Comparison of ENCODE assay signal across 10 cellular contexts in genomic region chr12:75437564-75437963, GRCh38. TPM values are rescaled to one million over a fixed set of nuclear protein-coding genes. Genes with fewer than 3 reads are reported as not detected.
A peak's percentile ranks its signal among the peaks of the same experiment; 100 is the strongest.
DNase-seq lines count a peak whose midpoint lies in the region; ATAC-seq and TF ChIP-seq lines count a peak whose summit lies in the region.
"Had no signal": no experiment of that assay in that cellular context is flagged by ENCODE, and none has a peak within 500 bp of the region (broad histone marks: within the 10 kb centered on the region; RNA-seq: fewer than 3 reads in every experiment).

No MANE protein-coding gene starts in this region.

- no peak overlapping the region for H3K27ac Mint-ChIP-seq in mesothelial cell of epicardium

- no peak overlapping the region for H3K4me3 ChIP-seq in OCI-LY1 (ENCODE audit: low read depth, low read length, poor library complexity, severe bottlenecking)
- H3K4me3 ChIP-seq in fibroblast of villous mesenchyme (ENCODE audit: low read depth, low read length): no peak overlapping the region
- H3K4me3 ChIP-seq: heart right ventricle had no signal

- H3K4me1 ChIP-seq in OCI-LY1 (ENCODE audit: insufficient read depth, low read length, severe bottlenecking): no peaks in the 10 kb centered on the region
- H3K4me1 ChIP-seq: heart right ventricle had no signal

- H3K4me1 Mint-ChIP-seq in mesothelial cell of epicardium: peaks cover 5% of the 10 kb centered on the region

- peak; percentile 56 for ATAC-seq in GM19372 (IDR thresholded peaks at IDR 0.05; ENCODE audit: low read depth, unreplicated experiment)
- ATAC-seq in HG03280 (IDR thresholded peaks at IDR 0.05; ENCODE audit: unreplicated experiment): no peak
- ATAC-seq in HG03521 (IDR thresholded peaks at IDR 0.05; ENCODE audit: unreplicated experiment): no peak

- no peaks in the 10 kb centered on the region for H3K9me2 ChIP-seq in OCI-LY1 (ENCODE audit: low read depth, low read length)

- no peaks in the 10 kb centered on the region for H3K36me3 ChIP-seq in OCI-LY1 (ENCODE audit: insufficient read depth, low read length)
- H3K36me3 ChIP-seq: heart right ventricle had no signal

- H3K36me3 Mint-ChIP-seq in mesothelial cell of epicardium: no peaks in the 10 kb centered on the region

- H3K9me3 Mint-ChIP-seq in mesothelial cell of epicardium: peaks cover 61% of the 10 kb centered on the region

- no peaks in the 10 kb centered on the region for H3K27me3 Mint-ChIP-seq in mesothelial cell of epicardium (ENCODE audit: low read depth)

- no peak overlapping the region for H3K4me3 Mint-ChIP-seq in mesothelial cell of epicardium

- H3K27me3 ChIP-seq in OCI-LY1 (ENCODE audit: insufficient read depth, low read length): no peaks in the 10 kb centered on the region

- DNase-seq in AML-193 (lab: John Stamatoyannopoulos, UW) (peak; percentile 17 to 41), fibroblast of villous mesenchyme (ENCODE audit: low read depth) (peak; percentile 50), mucosa of gallbladder (ENCODE audit: low spot score) (no peak), mesothelial cell of epicardium (ENCODE audit: low spot score in 2 of 2, unreplicated experiment in 2 of 2) (no peak)
- DNase-seq: heart right ventricle had no signal

- no peak overlapping the region for H3K27ac ChIP-seq in OCI-LY1 (ENCODE audit: low read depth, low read length, poor library complexity, severe bottlenecking)
- H3K27ac ChIP-seq: heart right ventricle had no signal

- H3K4me2 ChIP-seq in OCI-LY1 (ENCODE audit: low read length): no peak overlapping the region

- TF ChIP-seq CTCF in OCI-LY1 (IDR thresholded peaks at IDR 0.05; ENCODE audit: low read length) (peak; percentile 57), fibroblast of villous mesenchyme (IDR thresholded peaks at IDR 0.05; ENCODE audit: insufficient read depth, low read depth, low read length) (peak; percentile 58), mesothelial cell of epicardium (IDR thresholded peaks at IDR 0.05; ENCODE audit: unreplicated experiment) (no peak)

- H3K9ac ChIP-seq in OCI-LY1 (ENCODE audit: low read length): no peak overlapping the region

- H3K9me3 ChIP-seq in OCI-LY1 (ENCODE audit: low read length): no peaks in the 10 kb centered on the region

- H3F3A ChIP-seq in OCI-LY1 (ENCODE audit: insufficient read depth, low read length): no peaks in the 10 kb centered on the region

- H3K79me2 ChIP-seq in OCI-LY1 (ENCODE audit: insufficient read depth, low read length): no peaks in the 10 kb centered on the region

- H2AFZ ChIP-seq in OCI-LY1 (ENCODE audit: low read length): no peak overlapping the region

- no peaks in the 10 kb centered on the region for H4K20me1 ChIP-seq in OCI-LY1 (ENCODE audit: insufficient read depth, low read length)

RNA-seq across cellular contexts. Expression of gene GLIPR1, which starts 43.0 kb away (rescaled TPM):
- 51.5 and 60.0 TPM in 2 replicates for total RNA-seq in fibroblast of villous mesenchyme
- total RNA-seq in mucosa of gallbladder: 44.4 TPM
- 25.3 to 30.5 TPM (median 25.8 TPM) in 3 replicates for total RNA-seq in mesothelial cell of epicardium

RNA-seq across cellular contexts. Expression of gene GLIPR1L2, which starts 46.7 kb away (rescaled TPM):
- total RNA-seq in fibroblast of villous mesenchyme (0.32 and 0.43 TPM in 2 replicates), mucosa of gallbladder (0.78 TPM), mesothelial cell of epicardium (0.89 to 1.6 TPM (median 1.4 TPM) in 3 replicates)
- total RNA-seq: T-helper 1 cell treated with Interleukin-12 subunit alpha and Interleukin-12 subunit beta and Interleukin-4 antibody, amounts not matched to agents 30 ng/mL and 1 ng/mL, for 36 hours had no signal

Comparison
In these comparisons a context has a peak if more than half of its experiments do, and no peak if none do; other contexts are left out.
1. DNase-seq: peak in AML-193 (2 of 2) and fibroblast of villous mesenchyme (single experiment); none in mucosa of gallbladder (single experiment) and mesothelial cell of epicardium (0 of 2).